In the genomic region with DNA sequence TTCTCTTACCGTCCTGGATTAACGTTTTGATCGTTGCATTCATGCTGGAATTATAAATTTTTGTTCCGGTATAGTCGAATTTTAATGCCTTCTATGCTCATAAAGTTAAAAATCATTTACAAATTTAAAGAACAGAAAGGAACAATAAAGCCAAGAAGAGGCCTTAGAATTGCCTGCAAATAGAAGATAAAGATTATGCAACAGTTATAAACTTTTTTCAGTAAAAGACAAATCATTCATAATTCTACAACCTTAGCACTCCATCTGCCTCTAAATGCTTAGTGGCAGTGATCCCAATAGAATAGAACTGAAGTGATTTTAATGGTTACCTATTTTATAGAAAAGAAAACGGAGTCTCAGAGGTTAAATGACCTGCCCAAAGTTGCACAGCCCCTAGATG, we compare ENCODE assay signal across 13 cellular contexts.
"Had no signal": no experiment of that assay in that cellular context is flagged by ENCODE, and none has a peak within 500 bp of the region (broad histone marks: within the 10 kb centered on the region; RNA-seq: fewer than 3 reads in every experiment).

No MANE protein-coding gene starts in this region.

- H3K27me3 ChIP-seq: body of pancreas, gastrocnemius medialis, thyroid gland, uterus had no signal

- H3K4me1 Mint-ChIP-seq: activated B cell treated with CpG ODN at 0.5 μM for 24 hours; central memory CD8-positive, alpha-beta T cell; natural killer cell; T-helper 17 cell had no signal

- H3K27ac Mint-ChIP-seq: activated B cell treated with CpG ODN at 0.5 μM for 24 hours; activated CD4-positive, alpha-beta T cell treated with anti-CD3 and anti-CD28 coated beads, Interleukin-2, amount 10 ng/mL, durations not matched to agents 7 days and 5 days; activated T-helper 2 cell treated with anti-CD3 and anti-CD28 coated beads, Interferon-gamma antibody, Interleukin-2, Interleukin-4, amounts not matched to agents 10 μg/mL and 5 μg/mL and 100 μg/mL, durations not matched to agents 14 hours and 24 hours and 36 hours; natural killer cell; T-helper 17 cell had no signal

- H3K27me3 Mint-ChIP-seq: activated B cell treated with CpG ODN at 0.5 μM for 24 hours; activated CD4-positive, alpha-beta T cell treated with anti-CD3 and anti-CD28 coated beads, Interleukin-2, amount 10 ng/mL, durations not matched to agents 7 days and 5 days had no signal

- H3K36me3 ChIP-seq: gastrocnemius medialis, thyroid gland, uterus had no signal

- ATAC-seq: T-helper 17 cell had no signal

- DNase-seq: activated B cell treated with CpG ODN at 0.5 μM for 24 hours; activated CD4-positive, alpha-beta T cell treated with anti-CD3 and anti-CD28 coated beads, Interleukin-2, amount 10 ng/mL, durations not matched to agents 7 days and 5 days; activated naive CD4-positive, alpha-beta T cell treated with anti-CD3 and anti-CD28 coated beads, Interleukin-2, amount 50 U/mL, for 16 hours; effector memory CD4-positive, alpha-beta T cell; gastrocnemius medialis; natural killer cell; T-helper 17 cell; thyroid gland had no signal

- H3K4me3 Mint-ChIP-seq: activated B cell treated with CpG ODN at 0.5 μM for 24 hours; activated CD4-positive, alpha-beta T cell treated with anti-CD3 and anti-CD28 coated beads, Interleukin-2, amount 10 ng/mL, durations not matched to agents 7 days and 5 days; central memory CD8-positive, alpha-beta T cell; natural killer cell; T-helper 17 cell had no signal

- H3K4me1 ChIP-seq: thyroid gland had no signal

- H3K9me3 ChIP-seq: body of pancreas, gastrocnemius medialis, thyroid gland, uterus had no signal

- H3K36me3 Mint-ChIP-seq: natural killer cell had no signal

- H3K27ac ChIP-seq: gastrocnemius medialis, thyroid gland had no signal

- H3K9me3 Mint-ChIP-seq: activated T-helper 2 cell treated with anti-CD3 and anti-CD28 coated beads, Interferon-gamma antibody, Interleukin-2, Interleukin-4, amounts not matched to agents 10 μg/mL and 5 μg/mL and 100 μg/mL, durations not matched to agents 14 hours and 24 hours and 36 hours; central memory CD8-positive, alpha-beta T cell; natural killer cell had no signal

- H3K4me3 ChIP-seq: body of pancreas, gastrocnemius medialis, lung, thyroid gland, uterus had no signal
